Comparison of ENCODE assay signal across 2 cellular contexts in the genomic region with DNA sequence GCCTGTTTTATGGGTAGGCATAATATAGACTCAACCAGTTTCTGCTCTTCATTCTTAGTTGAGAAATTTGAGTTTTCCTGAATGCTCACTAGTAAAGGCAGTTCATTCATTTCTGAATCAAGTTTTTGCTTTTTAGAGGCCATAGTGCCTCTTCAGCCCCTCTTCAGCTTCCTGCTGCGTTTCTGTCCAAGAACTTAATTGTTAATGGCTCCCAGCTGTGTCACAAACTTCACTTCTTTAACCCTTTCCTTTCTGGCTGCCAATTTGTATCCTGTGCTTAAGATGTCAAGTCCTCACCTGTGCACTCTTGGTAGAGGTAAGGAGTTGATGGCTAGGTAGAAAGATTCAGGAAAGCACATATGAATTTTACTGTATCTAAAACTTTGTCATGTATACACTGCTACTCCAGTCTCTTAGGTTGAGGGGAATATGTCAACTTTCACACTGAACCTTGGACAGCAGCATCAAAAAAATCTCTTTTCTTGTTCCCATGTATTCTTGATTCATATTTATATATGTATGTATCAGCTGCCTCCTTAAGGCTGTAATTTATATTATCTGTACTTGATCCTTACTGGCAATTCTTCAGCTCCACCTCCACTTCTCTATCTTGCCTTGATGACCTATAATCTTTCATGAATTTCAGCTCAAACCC.
TF ChIP-seq lines count a peak whose summit lies in the region.

No MANE protein-coding gene starts in this region.

TF ChIP-seq in A549, 52 proteins besides CTCF, POLR2A, EP300 and RAD21 (continued from another document):
- TF ChIP-seq JUN (IDR thresholded peaks at IDR 0.05): no peak
- TF ChIP-seq TFCP2L1 (CRISPR knock-in tag; IDR thresholded peaks at IDR 0.05): no peak
- no peak for TF ChIP-seq ESRRA (IDR thresholded peaks at IDR 0.05; ENCODE audit: borderline replicate concordance, low read length)
- no peak for TF ChIP-seq CBX8 (IDR thresholded peaks at IDR 0.05)
- no peak for TF ChIP-seq HDAC2 (IDR thresholded peaks at IDR 0.05)
- TF ChIP-seq RCOR1 (IDR thresholded peaks at IDR 0.05; ENCODE audit: low read depth, low read length): no peak
TF ChIP-seq in A549: peak in this region for 0.

TF ChIP-seq in WTC11, 78 proteins besides CTCF, POLR2A, EP300 and RAD21 (continued from another document):
- no peak for TF ChIP-seq ATF6 (CRISPR knock-in tag; IDR thresholded peaks at IDR 0.05)
TF ChIP-seq in WTC11: peak in this region for 1.
